Comparison of ENCODE assay signal across 32 cellular contexts in genomic region chr15:40130118-40130517, GRCh38. TPM values are rescaled to one million over a fixed set of nuclear protein-coding genes. Genes with fewer than 3 reads are reported as not detected.
"Had no signal": no experiment of that assay in that cellular context is flagged by ENCODE, and none has a peak within 500 bp of the region (broad histone marks: within the 10 kb centered on the region; RNA-seq: fewer than 3 reads in every experiment).

No MANE protein-coding gene starts in this region.

- H3K4me3 ChIP-seq: PC-9, SJCRH30, SK-N-MC had no signal

- H3K36me3 ChIP-seq: SJCRH30 had no signal

- H3K36me3 Mint-ChIP-seq: T-cell had no signal

- DNase-seq: Karpas-422, MM.1S, MV-4-11, NCI-H1092, NCI-H1105, NCI-H1417 treated with DMSO at 0.1 percent for 48 hours, NCI-H1436 treated with DMSO at 0.1 percent for 48 hours, NCI-H1694, NCI-H187, NCI-H1930, NCI-H2029 treated with DMSO at 0.1 percent for 48 hours, NCI-H2081 treated with DMSO at 0.1 percent for 48 hours, NCI-H2171 treated with DMSO at 0.1 percent for 48 hours, NCI-H2227 treated with DMSO at 0.1 percent for 48 hours, NCI-H345, NCI-H446, NCI-H510A treated with DMSO at 0.1 percent for 48 hours, NCI-H524 treated with DMSO at 0.1 percent for 48 hours, NCI-H526 treated with DMSO at 0.1 percent for 48 hours, NCI-H774, PC-9, SHP77, SIG-M5, SJCRH30, T-cell had no signal

- H3K4me1 ChIP-seq: SJCRH30 had no signal

- H2AFZ ChIP-seq: PC-9 had no signal

- H3K9me3 ChIP-seq: SJCRH30 had no signal

- H3K4me2 ChIP-seq: KMS-11, PC-9 had no signal

- H3K4me3 Mint-ChIP-seq: T-cell had no signal

- H3K27ac ChIP-seq: KMS-11, PC-9, RWPE1, SJCRH30, SK-N-MC had no signal

- ATAC-seq: Panc1, Right ventricle myocardium inferior, SK-N-SH treated with all-trans-retinoic acid at 6 μM for 48 hours had no signal

- H3K9me3 Mint-ChIP-seq: T-cell had no signal

- H3K27me3 ChIP-seq: SJCRH30 had no signal

- H3K4me1 Mint-ChIP-seq: T-cell had no signal

- H3K9ac ChIP-seq: KMS-11 had no signal

RNA-seq across cellular contexts. Expression of gene BMF, which starts 21.4 kb away (rescaled TPM):
- total RNA-seq: MCF 10A had no signal
